22 cellular contexts compared by ENCODE assay signal in genomic region chr2:210662557-210662956, GRCh38.
DNase-seq lines count a peak whose midpoint lies in the region; ATAC-seq, FAIRE-seq and TF ChIP-seq lines count a peak whose summit lies in the region.
"Had no signal": no experiment of that assay in that cellular context is flagged by ENCODE, and none has a peak within 500 bp of the region (broad histone marks: within the 10 kb centered on the region; RNA-seq: fewer than 3 reads in every experiment).

No MANE protein-coding gene starts in this region.

- H3K27ac Mint-ChIP-seq in nephron (peak overlapping the region in 2 of 3 experiments; percentile 36 to 59), immature natural killer cell (no peak overlapping the region)
- H3K27ac Mint-ChIP-seq: CD8-positive, alpha-beta T cell; GM23338; H9; HFFc6 had no signal

- BruUV-seq in HepG2 (replicated peaks; lab: Mats Ljungman, UMichigan) = no TSS peak

- no peaks in the 10 kb centered on the region for H3K9me3 ChIP-seq in hepatocyte (ENCODE audit: low read depth)
- H3K9me3 ChIP-seq in HepG2 (ENCODE audit: low read length) = peaks cover 14% of the 10 kb centered on the region
- H3K9me3 ChIP-seq: A549 had no signal

- H3K36me3 Mint-ChIP-seq in nephron (ENCODE audit: low read depth) (peaks cover 51% of the 10 kb centered on the region), immature natural killer cell (no peaks in the 10 kb centered on the region)
- H3K36me3 Mint-ChIP-seq: CD8-positive, alpha-beta T cell had no signal

- no peak overlapping the region for H3K9ac ChIP-seq in HepG2 (ENCODE audit: insufficient read depth, low read depth, low read length)

- POLR2A ChIA-PET in HepG2 (lab: Yijun Ruan, JAX) = no interaction called here

- H3K27me3 Mint-ChIP-seq in nephron (ENCODE audit: low read depth) (no peaks in the 10 kb centered on the region), immature natural killer cell (ENCODE audit: low read depth in 3 of 3) (no peaks in the 10 kb centered on the region)

- H3K9me3 Mint-ChIP-seq in nephron (peaks cover 11% of the 10 kb centered on the region), immature natural killer cell (peaks cover 3 to 15% (median 9%) of the 10 kb centered on the region in 6 donors)

- H3K9me2 ChIP-seq in hepatocyte (replicated peaks; ENCODE audit: insufficient read depth) = no peaks in the 10 kb centered on the region

- H3K36me3 ChIP-seq in hepatocyte (replicated peaks; ENCODE audit: insufficient read depth, low read depth) = no peaks in the 10 kb centered on the region
- peaks cover 1 to 4% of the 10 kb centered on the region in 2 experiments; a peak in 3 of 5 replicates for H3K36me3 ChIP-seq in HepG2 (replicated peaks in 1 of 2; ENCODE audit: control insufficient read depth in 1 of 2, insufficient read depth in 2 of 2, low read length in 2 of 2)

- no peak overlapping the region for H3K4me3 Mint-ChIP-seq in nephron
- no peak overlapping the region for H3K4me3 Mint-ChIP-seq in immature natural killer cell
- H3K4me3 Mint-ChIP-seq: CD8-positive, alpha-beta T cell; GM23338; H9; HFFc6 had no signal

- H3K4me1 Mint-ChIP-seq in nephron (peaks cover 14% of the 10 kb centered on the region), immature natural killer cell (no peaks in the 10 kb centered on the region)
- H3K4me1 Mint-ChIP-seq: GM23338, H9 had no signal

- H4K20me1 ChIP-seq in hepatocyte (ENCODE audit: insufficient read depth, poor library complexity, severe bottlenecking) = no peaks in the 10 kb centered on the region
- no peaks in the 10 kb centered on the region for H4K20me1 ChIP-seq in HepG2 (ENCODE audit: insufficient read depth, low read length)

- H3K4me2 ChIP-seq in hepatocyte (no peak overlapping the region), HepG2 (ENCODE audit: low read depth, low read length) (no peak overlapping the region)
- H3K4me2 ChIP-seq: A549, GM23338 had no signal

- no peak overlapping the region for H2AFZ ChIP-seq in hepatocyte
- no peak overlapping the region for H2AFZ ChIP-seq in HepG2 (ENCODE audit: low read length)
- H2AFZ ChIP-seq: GM23338 had no signal

- H3K79me2 ChIP-seq in hepatocyte (no peaks in the 10 kb centered on the region), HepG2 (ENCODE audit: insufficient read depth, low read length) (no peaks in the 10 kb centered on the region)

- H3K4me3 ChIP-seq in hepatocyte (no peak overlapping the region), HepG2 (replicated peaks in 1 of 3; ENCODE audit: insufficient read depth in 1 of 3, low read depth in 2 of 3, low read length in 3 of 3) (no peak overlapping the region)
- H3K4me3 ChIP-seq: A549, GM12878, GM23338 had no signal

- 89% methylated on average over 1 of the region's 1 CpG for WGBS in hepatocyte (ENCODE audit: low lambda C conversion rate, missing lambda C conversion rate)
- 87% methylated on average over 1 of the region's 1 CpG for WGBS in HepG2 (ENCODE audit: low lambda C conversion rate)

- TF ChIP-seq EP300 in HepG2 (IDR thresholded peaks at IDR 0.05; ENCODE audit: low read depth in 2 of 2, low read length in 2 of 2) (no peak), HepG2 (CRISPR knock-in tag; IDR thresholded peaks at IDR 0.05; ENCODE audit: borderline replicate concordance) (no peak)

- no peak for TF ChIP-seq POLR2A in HepG2 (IDR thresholded peaks at IDR 0.05; ENCODE audit: insufficient read depth in 1 of 2, low read depth in 2 of 2, low read length in 2 of 2)

- H3K4me1 ChIP-seq in hepatocyte (ENCODE audit: insufficient read depth) (no peaks in the 10 kb centered on the region), HepG2 (ENCODE audit: insufficient read depth, low read length) (peaks cover 11% of the 10 kb centered on the region)
- H3K4me1 ChIP-seq: A549 had no signal

- in situ Hi-C loops in HepG2 (cut with HindIII; ENCODE audit: extremely low pct_ligation_motif_present, low pct_unique_long_range_greater_than_20kb) = loop anchor here (25.0 kb wide), 1 partner anchor 375 kb away; no protein-coding TSS in a partner anchor

- H3K27me3 ChIP-seq in hepatocyte = no peaks in the 10 kb centered on the region
- no peaks in the 10 kb centered on the region for H3K27me3 ChIP-seq in HepG2 (ENCODE audit: control insufficient read depth in 1 of 2, insufficient read depth in 2 of 2, low read length in 2 of 2)

- intact Hi-C loops in HepG2 (cut with micrococcal nuclease; ENCODE audit: unreplicated experiment) = loop anchor here (5.0 kb wide), 1 partner anchor 430 kb away; no protein-coding TSS in a partner anchor

- no peak for TF ChIP-seq CTCF in hepatocyte (IDR thresholded peaks at IDR 0.05; ENCODE audit: poor library complexity)
- TF ChIP-seq CTCF in HepG2 (CRISPR knock-in tag; IDR thresholded peaks at IDR 0.05) = no peak
- TF ChIP-seq CTCF in nephron (IDR thresholded peaks at IDR 0.05; ENCODE audit: unreplicated experiment in 3 of 3) = no peak

- DNase-seq in astrocyte of the hippocampus (ENCODE audit: low read depth, low spot score) = peak; percentile 2
- DNase-seq in hepatocyte (ENCODE audit: low spot score) = peak; percentile 8
- peak; percentile 50 for DNase-seq in HepG2 (ENCODE audit: low spot score)
- no peak for DNase-seq in Ammon's horn (ENCODE audit: low spot score)
- no peak for DNase-seq in NCI-H128 (lab: John Stamatoyannopoulos, UW; ENCODE audit: unreplicated experiment)
- no peak for DNase-seq in immature natural killer cell
- DNase-seq: 8988T; ACHN; AML-193; C1 segment of cervical spinal cord; CD8-positive, alpha-beta T cell; DMS 273 treated with DMSO at 0.1 percent for 48 hours; DMS79; EL; GDM1; H9; HFFc6 had no signal

- no peak for TF ChIP-seq RAD21 in HepG2 (CRISPR knock-in tag; IDR thresholded peaks at IDR 0.05)

- peak; percentile 91 for ATAC-seq in HepG2
- ATAC-seq in GM18909 (IDR thresholded peaks at IDR 0.05; ENCODE audit: poor library complexity, unreplicated experiment) = no peak
- ATAC-seq: A549; CD8-positive, alpha-beta T cell; GM12878; GM23338 had no signal

- H3K27ac ChIP-seq in hepatocyte (no peak overlapping the region), HepG2 (ENCODE audit: extremely low read length, insufficient read depth, low read length) (no peak overlapping the region)
- H3K27ac ChIP-seq: A549 had no signal

- CTCF ChIA-PET in HepG2 (lab: Yijun Ruan, JAX; ENCODE audit: low intra/inter-chr PET ratio, low total read pairs) = no interaction called here

- FAIRE-seq in HepG2 (lab: Jason Lieb, UNC) = peak; percentile 56
- FAIRE-seq: A549, GM12878 had no signal

TF ChIP-seq in HepG2, 621 proteins besides CTCF, POLR2A, EP300 and RAD21 (continues in another document):
- TF ChIP-seq ZNF747 (CRISPR knock-in tag; IDR thresholded peaks at IDR 0.05; ENCODE audit: borderline replicate concordance) (no peak), MYNN (CRISPR knock-in tag; IDR thresholded peaks at IDR 0.05; ENCODE audit: low read depth) (no peak), HNF4A (CRISPR knock-in tag; IDR thresholded peaks at IDR 0.05) (peak; percentile 39; the same call in 1 of the 2 replicates), KDM5A (IDR thresholded peaks at IDR 0.05; ENCODE audit: borderline replicate concordance, low read length) (no peak), ZNF275 (CRISPR knock-in tag; IDR thresholded peaks at IDR 0.05; ENCODE audit: borderline replicate concordance) (no peak), EHMT2 (IDR thresholded peaks at IDR 0.05; ENCODE audit: borderline replicate concordance, low read depth, low read length) (peak; percentile 33; the same call in 1 of the 2 replicates), SPEN (CRISPR knock-in tag; IDR thresholded peaks at IDR 0.05; ENCODE audit: low read depth) (no peak), ZHX1 (CRISPR knock-in tag; IDR thresholded peaks at IDR 0.05; ENCODE audit: low read depth) (no peak), ZSCAN31 (CRISPR knock-in tag; IDR thresholded peaks at IDR 0.05; ENCODE audit: low read depth) (no peak), ARID3A (IDR thresholded peaks at IDR 0.05; ENCODE audit: low read depth, low read length) (0 out of 2 replicates have a peak, but pooled peaks have one; percentile 37)

Comparison
In these comparisons a context has a peak if more than half of its experiments do, and no peak if none do; other contexts are left out.
1. DNase-seq: peak in astrocyte of the hippocampus (single experiment), hepatocyte (single experiment) and HepG2 (single experiment); none in Ammon's horn (single experiment), NCI-H128 (single experiment) and immature natural killer cell (0 of 3).
2. H3K27ac Mint-ChIP-seq: peak in nephron (2 of 3); none in immature natural killer cell (0 of 6).